31 cellular contexts compared by ENCODE assay signal in genomic region chr11:47052165-47052564, GRCh38.
"Had no signal": no experiment of that assay in that cellular context is flagged by ENCODE, and none has a peak within 500 bp of the region (broad histone marks: within the 10 kb centered on the region; RNA-seq: fewer than 3 reads in every experiment).

No MANE protein-coding gene starts in this region.

- H3K4me1 ChIP-seq: body of pancreas had no signal

- H3K4me3 ChIP-seq: body of pancreas, SJCRH30 had no signal

- H3K4me3 Mint-ChIP-seq: activated CD4-positive, alpha-beta memory T cell treated with anti-CD3 and anti-CD28 coated beads, Interleukin-2, amount 10 ng/mL, durations not matched to agents 7 days and 5 days; activated CD4-positive, alpha-beta T cell treated with anti-CD3 and anti-CD28 coated beads for 36 hours; activated naive CD4-positive, alpha-beta T cell treated with anti-CD3 and anti-CD28 coated beads for 36 hours; activated naive CD8-positive, alpha-beta T cell; activated T-helper 17 cell treated with anti-CD3 and anti-CD28 coated beads, Interleukin-2, amount 50 U/mL, for 72 hours had no signal

- H3K4me2 ChIP-seq: SK-N-SH had no signal

- H3K27me3 ChIP-seq: body of pancreas, SJCRH30 had no signal

- H3K9me3 ChIP-seq: body of pancreas, SJCRH30, SK-N-SH had no signal

- FAIRE-seq: bronchial epithelial cell had no signal

- H3K4me1 Mint-ChIP-seq: activated CD4-positive, alpha-beta memory T cell treated with anti-CD3 and anti-CD28 coated beads, Interleukin-2, amount 10 ng/mL, durations not matched to agents 7 days and 5 days; activated CD4-positive, alpha-beta T cell treated with anti-CD3 and anti-CD28 coated beads for 36 hours; activated T-helper 17 cell treated with anti-CD3 and anti-CD28 coated beads, Interleukin-2, amount 50 U/mL, for 72 hours had no signal

- H3K9me3 Mint-ChIP-seq: activated CD4-positive, alpha-beta memory T cell treated with anti-CD3 and anti-CD28 coated beads, Interleukin-2, amount 10 ng/mL, durations not matched to agents 7 days and 5 days; activated naive CD4-positive, alpha-beta T cell treated with anti-CD3 and anti-CD28 coated beads for 36 hours; activated T-helper 17 cell treated with anti-CD3 and anti-CD28 coated beads, Interleukin-2, amount 50 U/mL, for 72 hours had no signal

- H3K27me3 Mint-ChIP-seq: activated CD4-positive, alpha-beta memory T cell treated with anti-CD3 and anti-CD28 coated beads, Interleukin-2, amount 10 ng/mL, durations not matched to agents 7 days and 5 days; activated CD4-positive, alpha-beta T cell treated with anti-CD3 and anti-CD28 coated beads for 36 hours; activated naive CD8-positive, alpha-beta T cell; activated T-helper 17 cell treated with anti-CD3 and anti-CD28 coated beads, Interleukin-2, amount 50 U/mL, for 72 hours had no signal

- H3K36me3 ChIP-seq: SJCRH30 had no signal

- H3K27ac ChIP-seq: body of pancreas, SJCRH30, WERI-Rb-1 had no signal

- ATAC-seq: activated CD4-positive, alpha-beta T cell treated with anti-CD3 and anti-CD28 coated beads for 36 hours; activated T-helper 17 cell treated with anti-CD3 and anti-CD28 coated beads, Interleukin-2, amount 50 U/mL, for 72 hours; body of pancreas; Panc1 had no signal

- DNase-seq: activated CD4-positive, alpha-beta memory T cell treated with anti-CD3 and anti-CD28 coated beads, Interleukin-2, amount 10 ng/mL, durations not matched to agents 7 days and 5 days; activated CD4-positive, alpha-beta T cell treated with anti-CD3 and anti-CD28 coated beads for 36 hours; activated CD4-positive, alpha-beta T cell treated with anti-CD3 and anti-CD28 coated beads, Interleukin-2, amount 50 U/mL, for 1 hour; activated gamma-delta T cell; activated naive CD4-positive, alpha-beta T cell treated with anti-CD3 and anti-CD28 coated beads for 36 hours; activated T-cell treated with anti-CD3 and anti-CD28 coated beads for 4 hours; activated T-cell treated with anti-CD3 and anti-CD28 coated beads, Interleukin-2, amount 50 U/mL, for 48 hours; anterior cingulate cortex; body of pancreas; IMR-90; Kasumi-1; KBM-7; NCI-H1048; NCI-H146; NCI-H1930; NCI-H2171; NCI-H2227 treated with DMSO at 0.1 percent for 48 hours; NCI-H446 treated with DMSO at 0.1 percent for 48 hours; NCI-H524 treated with DMSO at 0.1 percent for 48 hours; NCI-H748 treated with DMSO at 0.1 percent for 48 hours; NK-92 treated with Interleukin-12 subunit alpha and Interleukin-12 subunit beta, amount 100 ng/mL, for 24 hours; OCI-M1; RPMI8226; SJCRH30; SK-N-SH; T-helper 1 cell; WERI-Rb-1 had no signal

- H3K9ac ChIP-seq: SK-N-SH had no signal

- H3K27ac Mint-ChIP-seq: activated CD4-positive, alpha-beta memory T cell treated with anti-CD3 and anti-CD28 coated beads, Interleukin-2, amount 10 ng/mL, durations not matched to agents 7 days and 5 days; activated CD4-positive, alpha-beta T cell treated with anti-CD3 and anti-CD28 coated beads for 36 hours; activated naive CD4-positive, alpha-beta T cell treated with anti-CD3 and anti-CD28 coated beads for 36 hours; activated naive CD8-positive, alpha-beta T cell; activated T-helper 17 cell treated with anti-CD3 and anti-CD28 coated beads, Interleukin-2, amount 50 U/mL, for 72 hours had no signal
